In genomic region chr19:2775556-2776430, GRCh38 we compare ENCODE assay signal across 8 cellular contexts. TPM values are rescaled to one million over a fixed set of nuclear protein-coding genes. Genes with fewer than 3 reads are reported as not detected.
DNase-seq lines count a peak whose midpoint lies in the region; ATAC-seq and TF ChIP-seq lines count a peak whose summit lies in the region.

No MANE protein-coding gene starts in this region.

- peaks cover 24% of the 10 kb centered on the region for H3K36me3 Mint-ChIP-seq in activated CD4-positive, alpha-beta T cell treated with anti-CD3 and anti-CD28 coated beads for 36 hours (ENCODE audit: low read depth)
- H3K36me3 Mint-ChIP-seq in central memory CD8-positive, alpha-beta T cell (ENCODE audit: insufficient read depth), result peaks cover 8% of the 10 kb centered on the region

- CTCF ChIA-PET in activated CD4-positive, alpha-beta T cell treated with anti-CD3 and anti-CD28 coated beads for 36 hours (lab: Charles Lee), result no interaction called here

- peak overlapping the region; percentile 87 for H3K27ac Mint-ChIP-seq in activated CD4-positive, alpha-beta T cell treated with anti-CD3 and anti-CD28 coated beads for 36 hours
- peak overlapping the region; percentile 94 for H3K27ac Mint-ChIP-seq in central memory CD8-positive, alpha-beta T cell (ENCODE audit: low read depth)

- H3K4me1 ChIP-seq in mucosa of rectum (ENCODE audit: control insufficient read depth in 2 of 2, insufficient read depth in 2 of 2, low read length in 2 of 2), result peaks cover 3 to 9% of the 10 kb centered on the region in 2 donors

- intact Hi-C loops in activated CD4-positive, alpha-beta T cell treated with anti-CD3 and anti-CD28 coated beads for 36 hours (cut with DNase I, micrococcal nuclease), result no loop called here

- no peaks in the 10 kb centered on the region for H3K27me3 ChIP-seq in mucosa of rectum (ENCODE audit: control insufficient read depth in 2 of 2, insufficient read depth in 2 of 2, low read length in 2 of 2)

- TF ChIP-seq CTCF in GM10266 (IDR thresholded peaks at IDR 0.05; ENCODE audit: control insufficient read depth, insufficient read depth, low read depth, missing control alignments), result no peak

- H3K9ac ChIP-seq in mucosa of rectum (ENCODE audit: low read depth in 1 of 2, low read length in 2 of 2), result peak overlapping the region; percentile 36 to 49

- DNase-seq in GM10266 (ENCODE audit: extremely low spot score) (peak; percentile 83), NOMO-1 treated with DMSO at 0.1 percent for 48 hours (lab: John Stamatoyannopoulos, UW; ENCODE audit: unreplicated experiment) (no peak), SW 1271 (lab: John Stamatoyannopoulos, UW) (no peak), NCI-H1105 treated with DMSO at 0.1 percent for 48 hours (lab: John Stamatoyannopoulos, UW) (no peak)
- DNase-seq in activated CD4-positive, alpha-beta T cell treated with anti-CD3 and anti-CD28 coated beads for 36 hours, result peak; percentile 88
- DNase-seq in central memory CD8-positive, alpha-beta T cell (ENCODE audit: low spot score in 2 of 2), result peak in 1 of 2 donors; percentile 25
- peak; percentile 60 to 80 for DNase-seq in stimulated activated CD8-positive, alpha-beta memory T cell treated with anti-CD3 and anti-CD28 coated beads, Interleukin-7, amount 100 ng/mL, for 48 hours (ENCODE audit: extremely low read depth in 1 of 2, low read depth in 1 of 2)

- H3K9me3 Mint-ChIP-seq in activated CD4-positive, alpha-beta T cell treated with anti-CD3 and anti-CD28 coated beads for 36 hours (ENCODE audit: low read depth), result no peaks in the 10 kb centered on the region
- no peaks in the 10 kb centered on the region for H3K9me3 Mint-ChIP-seq in central memory CD8-positive, alpha-beta T cell

- peak overlapping the region in 1 of 2 donors; percentile 56 for H3K4me3 ChIP-seq in mucosa of rectum (ENCODE audit: low read length in 2 of 2)

- H3K36me3 ChIP-seq in mucosa of rectum (ENCODE audit: control insufficient read depth in 2 of 2, insufficient read depth in 2 of 2, low read length in 2 of 2), result peaks cover 0 to 5% of the 10 kb centered on the region in 2 donors

- peaks cover 39% of the 10 kb centered on the region for H3K4me1 Mint-ChIP-seq in activated CD4-positive, alpha-beta T cell treated with anti-CD3 and anti-CD28 coated beads for 36 hours
- H3K4me1 Mint-ChIP-seq in central memory CD8-positive, alpha-beta T cell, result peaks cover 39% of the 10 kb centered on the region

- peak; percentile 89 for ATAC-seq in activated CD4-positive, alpha-beta T cell treated with anti-CD3 and anti-CD28 coated beads for 36 hours
- ATAC-seq in central memory CD8-positive, alpha-beta T cell (replicated peaks; ENCODE audit: extremely low read depth, poor library complexity, severe bottlenecking), result peak; percentile 52

- H3K27me3 Mint-ChIP-seq in activated CD4-positive, alpha-beta T cell treated with anti-CD3 and anti-CD28 coated beads for 36 hours, result no peaks in the 10 kb centered on the region
- H3K27me3 Mint-ChIP-seq in central memory CD8-positive, alpha-beta T cell, result no peaks in the 10 kb centered on the region

- peak overlapping the region; percentile 54 for H3K4me3 Mint-ChIP-seq in activated CD4-positive, alpha-beta T cell treated with anti-CD3 and anti-CD28 coated beads for 36 hours
- peak overlapping the region; percentile 70 for H3K4me3 Mint-ChIP-seq in central memory CD8-positive, alpha-beta T cell

- H3K27ac ChIP-seq in mucosa of rectum (ENCODE audit: low read depth in 2 of 2, low read length in 2 of 2), result peak overlapping the region; percentile 73 to 83

- no peaks in the 10 kb centered on the region for H3K9me3 ChIP-seq in mucosa of rectum (ENCODE audit: control insufficient read depth in 2 of 2, low read length in 2 of 2)

- POLR2A ChIA-PET in activated CD4-positive, alpha-beta T cell treated with anti-CD3 and anti-CD28 coated beads for 36 hours (lab: Charles Lee), result interaction anchor here (0.6 to 0.9 kb wide), 2 partner anchors 168 to 263 kb away, joined by 3 read pairs; no protein-coding TSS in a partner anchor

RNA-seq across cellular contexts. Expression of gene SGTA, which starts 7.3 kb away (rescaled TPM):
- 10 to 100 TPM; 53.0 to 62.2 TPM for total RNA-seq in activated CD4-positive, alpha-beta T cell treated with anti-CD3 and anti-CD28 coated beads for 36 hours

RNA-seq across cellular contexts. Expression of gene THOP1, which starts 9.5 kb away (rescaled TPM):
- 100 to 1,000 TPM; 135 to 144 TPM for total RNA-seq in activated CD4-positive, alpha-beta T cell treated with anti-CD3 and anti-CD28 coated beads for 36 hours

RNA-seq across cellular contexts. Expression of gene SLC39A3, which starts 36.0 kb away (rescaled TPM):
- 10 to 100 TPM; 26.6 to 46.0 TPM for total RNA-seq in activated CD4-positive, alpha-beta T cell treated with anti-CD3 and anti-CD28 coated beads for 36 hours

RNA-seq across cellular contexts. Expression of gene ZNF554, which starts 43.9 kb away (rescaled TPM):
- 1 to 10 TPM; 1.9 to 2.3 TPM for total RNA-seq in activated CD4-positive, alpha-beta T cell treated with anti-CD3 and anti-CD28 coated beads for 36 hours

RNA-seq across cellular contexts. Expression of gene DIRAS1, which starts 54.6 kb away (rescaled TPM):
- under 1 TPM; 0.21 to 0.33 TPM for total RNA-seq in activated CD4-positive, alpha-beta T cell treated with anti-CD3 and anti-CD28 coated beads for 36 hours

Comparison
In these comparisons a context has a peak if more than half of its experiments do, and no peak if none do; other contexts are left out.
1. DNase-seq: peak in GM10266 (single experiment), activated CD4-positive, alpha-beta T cell treated with anti-CD3 and anti-CD28 coated beads for 36 hours (single experiment) and stimulated activated CD8-positive, alpha-beta memory T cell treated with anti-CD3 and anti-CD28 coated beads, Interleukin-7, amount 100 ng/mL, for 48 hours (2 of 2); none in NOMO-1 treated with DMSO at 0.1 percent for 48 hours (single experiment), SW 1271 (0 of 2) and NCI-H1105 treated with DMSO at 0.1 percent for 48 hours (single experiment).